Comparison of ENCODE assay signal across 27 cellular contexts in genomic region chr7:75757298-75757676, GRCh38. TPM values are rescaled to one million over a fixed set of nuclear protein-coding genes. Genes with fewer than 3 reads are reported as not detected.
"Had no signal": no experiment of that assay in that cellular context is flagged by ENCODE, and none has a peak within 500 bp of the region (broad histone marks: within the 10 kb centered on the region; RNA-seq: fewer than 3 reads in every experiment).

No MANE protein-coding gene starts in this region.

- H3K27me3 ChIP-seq: ascending aorta, cardiac muscle cell, Peyer's patch had no signal

- H3K27me3 Mint-ChIP-seq: activated CD4-positive, alpha-beta memory T cell treated with anti-CD3 and anti-CD28 coated beads, Interleukin-2, amount 10 ng/mL, durations not matched to agents 7 days and 5 days; activated CD8-positive, alpha-beta memory T cell treated with anti-CD3 and anti-CD28 coated beads, Interleukin-2, amount 10 ng/mL, durations not matched to agents 7 days and 5 days; activated naive CD8-positive, alpha-beta T cell treated with anti-CD3 and anti-CD28 coated beads for 36 hours; central memory CD8-positive, alpha-beta T cell had no signal

- DNase-seq: activated CD4-positive, alpha-beta memory T cell treated with anti-CD3 and anti-CD28 coated beads, Interleukin-2, amount 10 ng/mL, durations not matched to agents 7 days and 5 days; activated CD4-positive, alpha-beta T cell treated with anti-CD3 and anti-CD28 coated beads for 1 hour; activated CD4-positive, alpha-beta T cell treated with anti-CD3 and anti-CD28 coated beads for 48 hours; activated CD4-positive, CD25-positive, alpha-beta regulatory T cell; activated CD8-positive, alpha-beta memory T cell treated with anti-CD3 and anti-CD28 coated beads for 24 hours; activated CD8-positive, alpha-beta memory T cell treated with anti-CD3 and anti-CD28 coated beads, Interleukin-2, amount 10 ng/mL, durations not matched to agents 7 days and 5 days; activated CD8-positive, alpha-beta memory T cell treated with anti-CD3 and anti-CD28 coated beads, Interleukin-2, amount 50 U/mL, for 48 hours; activated effector memory CD4-positive, alpha-beta T cell treated with Interleukin-2 at 50 U/mL for 16 hours; activated naive CD4-positive, alpha-beta T cell treated with anti-CD3 and anti-CD28 coated beads, Interleukin-2, amount 10 ng/mL, durations not matched to agents 7 days and 5 days; activated naive CD8-positive, alpha-beta T cell treated with anti-CD3 and anti-CD28 coated beads for 36 hours; activated T-cell treated with anti-CD3 and anti-CD28 coated beads, Interleukin-2, amount 50 U/mL, for 48 hours; NCI-H1048; NCI-H1694 treated with DMSO at 0.1 percent for 48 hours; NCI-H2029 treated with DMSO at 0.1 percent for 48 hours; NCI-H2107; NCI-H2171; NCI-H510A; Peyer's patch; Right ventricle myocardium superior; T-helper 1 cell; T-helper 9 cell had no signal

- H3K27ac ChIP-seq: ascending aorta, cardiac muscle cell, Peyer's patch, RWPE1, WERI-Rb-1 had no signal

- H3K4me3 ChIP-seq: ascending aorta, cardiac muscle cell, Peyer's patch had no signal

- H3K36me3 Mint-ChIP-seq: activated CD8-positive, alpha-beta memory T cell treated with anti-CD3 and anti-CD28 coated beads, Interleukin-2, amount 10 ng/mL, durations not matched to agents 7 days and 5 days; activated naive CD4-positive, alpha-beta T cell treated with anti-CD3 and anti-CD28 coated beads, Interleukin-2, amount 10 ng/mL, durations not matched to agents 7 days and 5 days; activated naive CD8-positive, alpha-beta T cell treated with anti-CD3 and anti-CD28 coated beads for 36 hours had no signal

- H3K4me1 Mint-ChIP-seq: activated naive CD4-positive, alpha-beta T cell treated with anti-CD3 and anti-CD28 coated beads, Interleukin-2, amount 10 ng/mL, durations not matched to agents 7 days and 5 days; activated naive CD8-positive, alpha-beta T cell treated with anti-CD3 and anti-CD28 coated beads for 36 hours had no signal

- H3K4me1 ChIP-seq: Peyer's patch had no signal

- H3K4me3 Mint-ChIP-seq: activated CD4-positive, alpha-beta memory T cell treated with anti-CD3 and anti-CD28 coated beads, Interleukin-2, amount 10 ng/mL, durations not matched to agents 7 days and 5 days; activated CD8-positive, alpha-beta memory T cell treated with anti-CD3 and anti-CD28 coated beads, Interleukin-2, amount 10 ng/mL, durations not matched to agents 7 days and 5 days; activated naive CD4-positive, alpha-beta T cell treated with anti-CD3 and anti-CD28 coated beads, Interleukin-2, amount 10 ng/mL, durations not matched to agents 7 days and 5 days; activated naive CD8-positive, alpha-beta T cell treated with anti-CD3 and anti-CD28 coated beads for 36 hours; central memory CD8-positive, alpha-beta T cell had no signal

- H3K9me3 ChIP-seq: ascending aorta, Peyer's patch had no signal

- H3K27ac Mint-ChIP-seq: activated CD4-positive, alpha-beta memory T cell treated with anti-CD3 and anti-CD28 coated beads, Interleukin-2, amount 10 ng/mL, durations not matched to agents 7 days and 5 days; activated CD8-positive, alpha-beta memory T cell treated with anti-CD3 and anti-CD28 coated beads, Interleukin-2, amount 10 ng/mL, durations not matched to agents 7 days and 5 days; activated naive CD4-positive, alpha-beta T cell treated with anti-CD3 and anti-CD28 coated beads, Interleukin-2, amount 10 ng/mL, durations not matched to agents 7 days and 5 days; activated naive CD8-positive, alpha-beta T cell treated with anti-CD3 and anti-CD28 coated beads for 36 hours had no signal

- H3K36me3 ChIP-seq: ascending aorta, cardiac muscle cell, Peyer's patch, WERI-Rb-1 had no signal

- H3K9me3 Mint-ChIP-seq: activated CD4-positive, alpha-beta memory T cell treated with anti-CD3 and anti-CD28 coated beads, Interleukin-2, amount 10 ng/mL, durations not matched to agents 7 days and 5 days; activated naive CD4-positive, alpha-beta T cell treated with anti-CD3 and anti-CD28 coated beads, Interleukin-2, amount 10 ng/mL, durations not matched to agents 7 days and 5 days; activated naive CD8-positive, alpha-beta T cell treated with anti-CD3 and anti-CD28 coated beads for 36 hours; central memory CD8-positive, alpha-beta T cell had no signal

RNA-seq across cellular contexts. Expression of gene CCL26, which starts 14.7 kb away (rescaled TPM):
- total RNA-seq: activated CD4-positive, alpha-beta memory T cell treated with anti-CD3 and anti-CD28 coated beads, Interleukin-2, amount 10 ng/mL, durations not matched to agents 7 days and 5 days; activated CD8-positive, alpha-beta memory T cell treated with anti-CD3 and anti-CD28 coated beads, Interleukin-2, amount 10 ng/mL, durations not matched to agents 7 days and 5 days; activated naive CD8-positive, alpha-beta T cell treated with anti-CD3 and anti-CD28 coated beads for 36 hours; ascending aorta; cardiac muscle cell; Peyer's patch; Right ventricle myocardium superior had no signal
- polyA plus RNA-seq: cardiac muscle cell had no signal

RNA-seq across cellular contexts. Expression of gene CCL24, which starts 56.3 kb away (rescaled TPM):
- total RNA-seq: activated CD4-positive, alpha-beta memory T cell treated with anti-CD3 and anti-CD28 coated beads, Interleukin-2, amount 10 ng/mL, durations not matched to agents 7 days and 5 days; activated CD8-positive, alpha-beta memory T cell treated with anti-CD3 and anti-CD28 coated beads, Interleukin-2, amount 10 ng/mL, durations not matched to agents 7 days and 5 days; activated naive CD8-positive, alpha-beta T cell treated with anti-CD3 and anti-CD28 coated beads for 36 hours; ascending aorta; cardiac muscle cell; M059J; Right ventricle myocardium superior had no signal
- polyA plus RNA-seq: cardiac muscle cell had no signal
